ENCODE assay signal across 3 cellular contexts in genomic region chr18:49523580-49524093, GRCh38. TPM values are rescaled to one million over a fixed set of nuclear protein-coding genes. Genes with fewer than 3 reads are reported as not detected.
"Had no signal": no experiment of that assay in that cellular context is flagged by ENCODE, and none has a peak within 500 bp of the region (broad histone marks: within the 10 kb centered on the region; RNA-seq: fewer than 3 reads in every experiment).

No MANE protein-coding gene starts in this region.

RNA-seq across cellular contexts. Expression of gene LIPG, which starts 38.2 kb away (rescaled TPM):
- total RNA-seq: activated CD4-positive, alpha-beta memory T cell treated with anti-CD3 and anti-CD28 coated beads, Interleukin-2, amount 10 ng/mL, durations not matched to agents 7 days and 5 days; T-helper 1 cell treated with Interleukin-12 subunit alpha and Interleukin-12 subunit beta and Interleukin-4 antibody, amounts not matched to agents 30 ng/mL and 1 ng/mL, for 36 hours; T-helper 17 cell had no signal
